Comparison of ENCODE assay signal across 1 cellular context in genomic region chr10:102644066-102644645, GRCh38.
A peak's percentile ranks its signal among the peaks of the same experiment; 100 is the strongest.
TF ChIP-seq lines count a peak whose summit lies in the region.

Gene TRIM8, plus strand, starts transcription at chr10:102644479. Its CDS starts 139 bp downstream, at chr10:102644618.

TF ChIP-seq in HCT116, 20 proteins besides CTCF, POLR2A, EP300 and RAD21:
- TF ChIP-seq, protein P1, sequence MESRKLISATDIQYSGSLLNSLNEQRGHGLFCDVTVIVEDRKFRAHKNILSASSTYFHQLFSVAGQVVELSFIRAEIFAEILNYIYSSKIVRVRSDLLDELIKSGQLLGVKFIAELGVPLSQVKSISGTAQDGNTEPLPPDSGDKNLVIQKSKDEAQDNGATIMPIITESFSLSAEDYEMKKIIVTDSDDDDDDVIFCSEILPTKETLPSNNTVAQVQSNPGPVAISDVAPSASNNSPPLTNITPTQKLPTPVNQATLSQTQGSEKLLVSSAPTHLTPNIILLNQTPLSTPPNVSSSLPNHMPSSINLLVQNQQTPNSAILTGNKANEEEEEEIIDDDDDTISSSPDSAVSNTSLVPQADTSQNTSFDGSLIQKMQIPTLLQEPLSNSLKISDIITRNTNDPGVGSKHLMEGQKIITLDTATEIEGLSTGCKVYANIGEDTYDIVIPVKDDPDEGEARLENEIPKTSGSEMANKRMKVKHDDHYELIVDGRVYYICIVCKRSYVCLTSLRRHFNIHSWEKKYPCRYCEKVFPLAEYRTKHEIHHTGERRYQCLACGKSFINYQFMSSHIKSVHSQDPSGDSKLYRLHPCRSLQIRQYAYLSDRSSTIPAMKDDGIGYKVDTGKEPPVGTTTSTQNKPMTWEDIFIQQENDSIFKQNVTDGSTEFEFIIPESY (IDR thresholded peaks at IDR 0.05; ENCODE audit: extremely low read depth, insufficient replicate concordance, low read length) = no peak
- TF ChIP-seq POLR2AphosphoS5 (IDR thresholded peaks at IDR 0.05; ENCODE audit: low read depth, low read length) = no peak; the same call in 1 of the 2 replicates
- TF ChIP-seq, protein P2, sequence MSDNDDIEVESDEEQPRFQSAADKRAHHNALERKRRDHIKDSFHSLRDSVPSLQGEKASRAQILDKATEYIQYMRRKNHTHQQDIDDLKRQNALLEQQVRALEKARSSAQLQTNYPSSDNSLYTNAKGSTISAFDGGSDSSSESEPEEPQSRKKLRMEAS (IDR thresholded peaks at IDR 0.05) = no peak
- no peak for TF ChIP-seq REST (IDR thresholded peaks at IDR 0.05; ENCODE audit: low read depth)
- no peak for TF ChIP-seq EZH2phosphoT487 (IDR thresholded peaks at IDR 0.05; ENCODE audit: borderline replicate concordance)
- peak; percentile 96 for TF ChIP-seq ZFX (IDR thresholded peaks at IDR 0.05)
- TF ChIP-seq ELF1 (IDR thresholded peaks at IDR 0.05; ENCODE audit: borderline replicate concordance, low read depth) = no peak
